Comparison of ENCODE assay signal across 32 cellular contexts in the genomic region with DNA sequence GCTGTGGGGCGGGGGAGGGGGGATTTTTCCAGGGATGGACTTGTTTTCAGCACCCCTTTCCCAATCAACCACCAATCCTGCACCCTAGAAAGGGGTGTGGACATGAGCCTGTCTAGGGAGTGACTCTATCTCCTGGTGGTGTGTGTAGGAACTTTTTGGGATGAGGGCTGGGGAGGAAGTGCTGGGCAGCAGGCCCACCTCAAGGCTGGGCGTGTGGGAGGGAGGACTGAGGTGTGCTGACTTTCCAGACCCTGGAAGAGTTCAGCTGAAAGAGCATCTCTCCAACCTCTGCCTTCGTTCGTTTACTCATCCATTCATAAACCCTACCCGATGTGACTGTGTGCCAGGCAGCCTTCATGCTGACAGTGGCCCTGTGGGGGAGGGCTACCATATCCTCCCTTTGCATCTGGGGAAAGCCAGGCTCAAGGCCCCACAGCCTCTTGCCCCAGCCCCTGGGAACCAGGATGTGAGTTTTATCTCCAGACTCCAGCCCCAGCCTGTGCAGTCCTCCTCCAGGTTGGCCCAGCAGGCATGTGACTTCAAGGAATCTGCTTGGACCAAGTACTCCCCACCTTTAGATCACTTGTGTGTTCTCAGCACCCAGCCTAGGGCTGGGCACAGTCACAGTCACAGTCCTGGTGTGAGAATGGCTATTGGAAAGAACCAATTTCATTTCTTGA. TPM values are rescaled to one million over a fixed set of nuclear protein-coding genes. Genes with fewer than 3 reads are reported as not detected.
DNase-seq lines count a peak whose midpoint lies in the region; ATAC-seq, FAIRE-seq and TF ChIP-seq lines count a peak whose summit lies in the region.
"Had no signal": no experiment of that assay in that cellular context is flagged by ENCODE, and none has a peak within 500 bp of the region (broad histone marks: within the 10 kb centered on the region; RNA-seq: fewer than 3 reads in every experiment).

No MANE protein-coding gene starts in this region.

- peak overlapping the region; percentile 23; the same call in 1 of the 2 replicates for H2BK20ac ChIP-seq in H1 (ENCODE audit: low read length)

- H2BK15ac ChIP-seq in H1 (ENCODE audit: low read length) = peak overlapping the region; percentile 75

- no peak for TF ChIP-seq POLR2A in H1 (IDR thresholded peaks at IDR 0.05; ENCODE audit: control extremely low read depth in 1 of 2, low read depth in 2 of 2, low read length in 2 of 2)

- H2AFZ ChIP-seq in GM23338 (peak overlapping the region; percentile 99), H1 (ENCODE audit: low read length) (no peak overlapping the region), OCI-LY7 (ENCODE audit: low read length) (no peak overlapping the region)
- H2AFZ ChIP-seq: GM23248 had no signal

- POLR2A ChIA-PET in H1 (lab: Charles Lee; ENCODE audit: partially characterized antibody) = interaction anchor here (0.7 to 1.6 kb wide), 5 partner anchors 10 to 102 kb away, joined by 3 to 5 read pairs (median 3); a partner anchor contains a TSS
- POLR2A ChIA-PET in OCI-LY7 (lab: Charles Lee) = no interaction called here

- H3K79me2 ChIP-seq in GM23338 (replicated peaks; ENCODE audit: insufficient read depth) (no peaks in the 10 kb centered on the region), H1 (ENCODE audit: control insufficient read depth in 1 of 2, insufficient read depth in 2 of 2, low read length in 2 of 2) (no peaks in the 10 kb centered on the region), OCI-LY7 (ENCODE audit: insufficient read depth, low read depth, low read length) (no peaks in the 10 kb centered on the region)

- H2BK12ac ChIP-seq in H1 (ENCODE audit: low read depth, low read length) = peak overlapping the region; percentile 72; the same call in 1 of the 2 replicates

- WGBS in H1 (ENCODE audit: extremely low coverage in 1 of 2, insufficient coverage in 1 of 2, insufficient read length in 1 of 2, insufficient replicate concordance in 2 of 2, low coverage in 1 of 2, low lambda C conversion rate in 2 of 2, missing lambda C conversion rate in 1 of 2), 2 experiments = 69% methylated on average over 4 of the region's 5 CpGs; no CpG with 5 or more reads in 1 of the 2 experiments

- peak overlapping the region; percentile 80 for H3K4me3 Mint-ChIP-seq in GM23338
- H3K4me3 Mint-ChIP-seq in activated naive CD8-positive, alpha-beta T cell treated with anti-CD3 and anti-CD28 coated beads for 36 hours = no peak overlapping the region
- H3K4me3 Mint-ChIP-seq: activated naive CD4-positive, alpha-beta T cell treated with anti-CD3 and anti-CD28 coated beads for 36 hours; activated T-cell treated with anti-CD3 and anti-CD28 coated beads, Interleukin-2, amount 50 U/mL, for 24 hours; central memory CD8-positive, alpha-beta T cell; stimulated activated effector memory CD8-positive, alpha-beta T cell treated with anti-CD3 and anti-CD28 coated beads, Interleukin-12 subunit alpha, Interleukin-12 subunit beta, amount 100 ng/mL, for 72 hours had no signal

- H3K9me3 ChIP-seq in H1 (ENCODE audit: insufficient read depth in 2 of 2, low read depth in 1 of 2, low read length in 1 of 2) (no peaks in the 10 kb centered on the region), iPS-20b (ENCODE audit: insufficient read depth, low read depth, low read length) (no peaks in the 10 kb centered on the region), OCI-LY7 (ENCODE audit: low read length) (no peaks in the 10 kb centered on the region)
- H3K9me3 ChIP-seq: gastroesophageal sphincter, testis had no signal

- TF ChIP-seq CTCF in GM23338 (conservative IDR thresholded peaks at IDR 0.05; ENCODE audit: low read depth in 2 of 2) (peak in 1 of 2 experiments; percentile 33; a peak in 2 of 4 replicates), H1 (IDR thresholded peaks at IDR 0.05; ENCODE audit: control extremely low read depth in 1 of 3, insufficient read depth in 1 of 3, low read depth in 1 of 3, low read length in 3 of 3) (peak in 2 of 3 experiments; percentile 17 to 20; a peak in 2 of 4 replicates), OCI-LY7 (conservative IDR thresholded peaks at IDR 0.05; ENCODE audit: low read length) (no peak)

- H3K14ac ChIP-seq in H1 (ENCODE audit: insufficient read length) = no peak overlapping the region

- H3K36me3 ChIP-seq in GM23338 (ENCODE audit: insufficient read depth) (no peaks in the 10 kb centered on the region), H1 (ENCODE audit: control insufficient read depth in 2 of 4, insufficient read depth in 4 of 4, low read length in 3 of 4) (no peaks in the 10 kb centered on the region), iPS-20b (ENCODE audit: insufficient read depth, low read depth, low read length) (no peaks in the 10 kb centered on the region), OCI-LY7 (ENCODE audit: insufficient read depth, low read length) (no peaks in the 10 kb centered on the region)
- H3K36me3 ChIP-seq: gastroesophageal sphincter had no signal

- H3K23ac ChIP-seq in H1 (ENCODE audit: insufficient read length) = no peak overlapping the region

- no peak for TF ChIP-seq EP300 in H1 (IDR thresholded peaks at IDR 0.05; ENCODE audit: borderline replicate concordance in 1 of 2, low read depth in 2 of 2, low read length in 2 of 2)

- H2BK120ac ChIP-seq in H1 (replicated peaks; ENCODE audit: low read depth, low read length) = no peak overlapping the region

- H3K9ac ChIP-seq in H1 (replicated peaks in 1 of 4; ENCODE audit: extremely low read depth in 1 of 4, low read depth in 3 of 4, low read length in 3 of 4) (no peak overlapping the region), iPS-20b (ENCODE audit: low read depth, low read length) (no peak overlapping the region)
- H3K9ac ChIP-seq: GM23248 had no signal

- H3K4me1 Mint-ChIP-seq in GM23338 = peaks cover 25% of the 10 kb centered on the region
- peaks cover 6% of the 10 kb centered on the region for H3K4me1 Mint-ChIP-seq in activated naive CD8-positive, alpha-beta T cell treated with anti-CD3 and anti-CD28 coated beads for 36 hours

- BruUV-seq in OCI-LY7 (replicated peaks; lab: Mats Ljungman, UMichigan) = no TSS peak

- H3K27ac ChIP-seq in GM23338 (ENCODE audit: low read depth) (no peak overlapping the region), H1 (ENCODE audit: low read depth, low read length) (no peak overlapping the region), iPS-20b (ENCODE audit: low read length) (no peak overlapping the region), OCI-LY7 (ENCODE audit: low read depth, low read length, poor library complexity, severe bottlenecking) (no peak overlapping the region)
- H3K27ac ChIP-seq: gastroesophageal sphincter, GM23248, HL-60, skin epidermis, testis had no signal

- CTCF ChIA-PET in H1 (lab: Charles Lee; ENCODE audit: partially characterized antibody) (interaction anchor here (0.6 to 25.0 kb wide), 8 partner anchors 10 to 1715 kb away, joined by 3 to 1068 read pairs (median 4); a partner anchor contains a TSS), OCI-LY7 (lab: Charles Lee; ENCODE audit: unreplicated experiment) (no interaction called here)

- H3F3A ChIP-seq in GM23338 (replicated peaks; ENCODE audit: low read depth) = no peaks in the 10 kb centered on the region

- H3K4me2 ChIP-seq in GM23338 (peak overlapping the region; percentile 94), H1 (ENCODE audit: insufficient read depth in 1 of 2, low read depth in 2 of 2, low read length in 2 of 2) (peak overlapping the region; percentile 75 to 76; a peak in 3 of 4 replicates), OCI-LY7 (ENCODE audit: low read length) (no peak overlapping the region)

- no peaks in the 10 kb centered on the region for H3K79me1 ChIP-seq in H1 (ENCODE audit: low read depth, low read length)

- no peak overlapping the region; the same call in 1 of the 2 replicates for H2BK5ac ChIP-seq in H1 (ENCODE audit: low read depth, low read length)

- peak; percentile 45 for ATAC-seq in GM23338
- ATAC-seq: gastroesophageal sphincter; stimulated activated effector memory CD8-positive, alpha-beta T cell treated with anti-CD3 and anti-CD28 coated beads, Interleukin-12 subunit alpha, Interleukin-12 subunit beta, amount 100 ng/mL, for 72 hours had no signal

- no peaks in the 10 kb centered on the region; the same call in 2 of the 3 replicates for H3K9me3 Mint-ChIP-seq in GM23338
- no peaks in the 10 kb centered on the region for H3K9me3 Mint-ChIP-seq in activated naive CD8-positive, alpha-beta T cell treated with anti-CD3 and anti-CD28 coated beads for 36 hours
- H3K9me3 Mint-ChIP-seq: activated naive CD4-positive, alpha-beta T cell treated with anti-CD3 and anti-CD28 coated beads for 36 hours; activated T-cell treated with anti-CD3 and anti-CD28 coated beads, Interleukin-2, amount 50 U/mL, for 24 hours; central memory CD8-positive, alpha-beta T cell; stimulated activated effector memory CD8-positive, alpha-beta T cell treated with anti-CD3 and anti-CD28 coated beads, Interleukin-12 subunit alpha, Interleukin-12 subunit beta, amount 100 ng/mL, for 72 hours had no signal

- H4K20me1 ChIP-seq in GM23338 (replicated peaks; ENCODE audit: insufficient read depth) (no peaks in the 10 kb centered on the region; the same call in 1 of the 2 replicates), H1 (replicated peaks in 1 of 2; ENCODE audit: control insufficient read depth in 1 of 2, insufficient read depth in 2 of 2, low read length in 2 of 2) (peaks cover 0 to 2% of the 10 kb centered on the region in 2 experiments), OCI-LY7 (ENCODE audit: insufficient read depth, low read length) (no peaks in the 10 kb centered on the region)

- H4K8ac ChIP-seq in H1 (ENCODE audit: extremely low read depth, insufficient read depth, low read length) = no peak overlapping the region

- DNase-seq in GM23338 (ENCODE audit: low spot score) = peak; percentile 56
- peak; percentile 90 for DNase-seq in OCI-M1 (lab: John Stamatoyannopoulos, UW)
- no peak for DNase-seq in H1 (ENCODE audit: low read depth in 1 of 2, low spot score in 2 of 2)
- DNase-seq in middle frontal gyrus (ENCODE audit: extremely low spot score, low spot score) = no peak
- no peak for DNase-seq in OCI-LY7 (ENCODE audit: low spot score)
- DNase-seq in activated naive CD8-positive, alpha-beta T cell treated with anti-CD3 and anti-CD28 coated beads for 36 hours = no peak
- DNase-seq in iPS-NIHi11 (ENCODE audit: low spot score) = no peak
- DNase-seq: ACHN; activated CD4-positive, alpha-beta T cell treated with anti-CD3 and anti-CD28 coated beads for 1 hour; activated CD8-positive, alpha-beta memory T cell treated with anti-CD3 and anti-CD28 coated beads for 24 hours; activated naive CD4-positive, alpha-beta T cell treated with anti-CD3 and anti-CD28 coated beads for 36 hours; activated T-cell treated with anti-CD3 and anti-CD28 coated beads, Interleukin-2, amount 50 U/mL, for 24 hours; C1 segment of cervical spinal cord; GM23248; NCI-H1417; NCI-H2171; NCI-H526; stimulated activated CD4-positive, alpha-beta T cell treated with anti-CD3 and anti-CD28 coated beads, Interleukin-2, amount 100 ng/mL, for 24 hours; T1000; testis had no signal

- intact Hi-C loops in OCI-LY7 (cut with micrococcal nuclease; ENCODE audit: unreplicated experiment) = loop anchor here (5.0 kb wide), 1 partner anchor 67 kb away; no protein-coding TSS in a partner anchor

- H3K4me1 ChIP-seq in GM23338 (ENCODE audit: insufficient read depth) = peaks cover 22% of the 10 kb centered on the region
- H3K4me1 ChIP-seq in H1 (replicated peaks in 1 of 4; ENCODE audit: control insufficient read depth in 3 of 4, insufficient read depth in 4 of 4, low read length in 3 of 4) = peaks cover 0 to 17% (median 10%) of the 10 kb centered on the region in 4 experiments; a peak in 6 of 7 replicates
- H3K4me1 ChIP-seq in iPS-20b (ENCODE audit: insufficient read depth, low read length) = no peaks in the 10 kb centered on the region; the same call in 1 of the 2 replicates
- no peaks in the 10 kb centered on the region for H3K4me1 ChIP-seq in OCI-LY7 (ENCODE audit: insufficient read depth, low read length, poor library complexity, severe bottlenecking)
- H3K4me1 ChIP-seq: testis had no signal

- H3K27ac Mint-ChIP-seq in GM23338 = no peak overlapping the region
- H3K27ac Mint-ChIP-seq in activated naive CD8-positive, alpha-beta T cell treated with anti-CD3 and anti-CD28 coated beads for 36 hours = no peak overlapping the region
- H3K27ac Mint-ChIP-seq: activated naive CD4-positive, alpha-beta T cell treated with anti-CD3 and anti-CD28 coated beads for 36 hours; activated T-cell treated with anti-CD3 and anti-CD28 coated beads, Interleukin-2, amount 50 U/mL, for 24 hours; IgD-negative memory B cell; stimulated activated effector memory CD8-positive, alpha-beta T cell treated with anti-CD3 and anti-CD28 coated beads, Interleukin-12 subunit alpha, Interleukin-12 subunit beta, amount 100 ng/mL, for 72 hours had no signal

- H4K91ac ChIP-seq in H1 (replicated peaks; ENCODE audit: insufficient read length, low read length) = no peak overlapping the region

- no peak overlapping the region for H3K18ac ChIP-seq in H1 (ENCODE audit: extremely low read depth, low read length)

- H3K56ac ChIP-seq in H1 (replicated peaks; ENCODE audit: insufficient read length, low read depth, low read length) = no peak overlapping the region

- H3K4ac ChIP-seq in H1 (replicated peaks; ENCODE audit: insufficient read length, low read depth, low read length) = no peak overlapping the region

- no peak for TF ChIP-seq RAD21 in H1 (IDR thresholded peaks at IDR 0.05 in 1 of 2, conservative IDR thresholded peaks at IDR 0.05 in 1 of 2; ENCODE audit: low read depth in 2 of 2, low read length in 2 of 2)

- H3K27me3 Mint-ChIP-seq in GM23338 (ENCODE audit: insufficient read depth, low read depth, poor library complexity) = peaks cover 70% of the 10 kb centered on the region
- H3K27me3 Mint-ChIP-seq in activated naive CD8-positive, alpha-beta T cell treated with anti-CD3 and anti-CD28 coated beads for 36 hours = peaks cover 49% of the 10 kb centered on the region

- H4K5ac ChIP-seq in H1 (ENCODE audit: insufficient read length, low read depth, low read length) = no peak overlapping the region

- H3K9me2 ChIP-seq in GM23338 (ENCODE audit: insufficient read depth) (no peaks in the 10 kb centered on the region), OCI-LY7 (ENCODE audit: insufficient read depth, low read length) (no peaks in the 10 kb centered on the region)

- H3K36me3 Mint-ChIP-seq in GM23338 (ENCODE audit: low read depth) = no peaks in the 10 kb centered on the region; the same call in 2 of the 3 replicates
- no peaks in the 10 kb centered on the region for H3K36me3 Mint-ChIP-seq in activated naive CD8-positive, alpha-beta T cell treated with anti-CD3 and anti-CD28 coated beads for 36 hours

- H3K4me3 ChIP-seq in GM23338 = peak overlapping the region; percentile 74
- H3K4me3 ChIP-seq in H1 (ENCODE audit: extremely low read depth in 1 of 4, insufficient read depth in 2 of 4, low read depth in 3 of 4, low read length in 4 of 4) = peak overlapping the region in 3 of 4 experiments; percentile 37 to 62 (median 43); a peak in 4 of 8 replicates
- peak overlapping the region; percentile 75 for H3K4me3 ChIP-seq in iPS-20b (ENCODE audit: low read length)
- H3K4me3 ChIP-seq in OCI-LY7 (ENCODE audit: low read depth, low read length, poor library complexity, severe bottlenecking) = no peak overlapping the region
- H3K4me3 ChIP-seq: GM23248, skin epidermis had no signal

- FAIRE-seq in H1 (lab: Jason Lieb, UNC) = no peak
- FAIRE-seq: D721Med, GM19239 had no signal

- peaks cover 12% of the 10 kb centered on the region for H3K23me2 ChIP-seq in H1 (ENCODE audit: low read depth, low read length)

- H2AK5ac ChIP-seq in H1 (ENCODE audit: low read depth, low read length) = 0 out of 2 replicates have a peak overlapping the region, but pooled peaks have one; percentile 30

- H3K27me3 ChIP-seq in GM23338 (ENCODE audit: insufficient read depth) (peaks cover 77% of the 10 kb centered on the region), H1 (replicated peaks in 1 of 4; ENCODE audit: control insufficient read depth in 3 of 4, extremely low read depth in 1 of 4, insufficient read depth in 3 of 4, low read length in 3 of 4) (peaks cover 31 to 70% (median 59%) of the 10 kb centered on the region in 4 experiments), iPS-20b (ENCODE audit: insufficient read depth, low read length) (peaks cover 87% of the 10 kb centered on the region)
- H3K27me3 ChIP-seq: testis had no signal

RNA-seq across cellular contexts. Expression of a gene that starts 6.7 kb away (rescaled TPM):
- total RNA-seq in GM23338 (2014; rRNA removed; shearing (Covaris generic)) = not detected in 2 replicates
- polyA plus RNA-seq in GM23338 (2016; fragmentation: Nextera tagmentation; extraction: Ambion mirVana) = not detected in 2 replicates
- total RNA-seq in H1 (2021; fragmentation: NEBNext Ultra II Directional; extraction: Animal tissue kit (Norgen Biotek cat#: 25700)) = not detected in 2 replicates
- polyA plus RNA-seq in H1 (2011; rRNA removed) = not detected in 2 replicates
- polyA plus RNA-seq in H1 (2011; cell fraction: cytosol; rRNA removed) = not detected
- not detected for polyA plus RNA-seq in H1 (2011; cell fraction: nucleus; rRNA removed)
- polyA plus RNA-seq in H1 (2012, experiment 1 of 2) = not detected in 4 replicates
- polyA plus RNA-seq in H1 (2012, experiment 2 of 2) = not detected
- polyA plus RNA-seq in H1 (2013, experiment 1 of 2) = not detected
- not detected for polyA plus RNA-seq in H1 (2013, experiment 2 of 2)
- polyA minus RNA-seq in H1 (2011; rRNA and poly(A)+ RNA removed) = not detected in 2 replicates
- not detected for polyA minus RNA-seq in H1 (2011; cell fraction: cytosol; rRNA and poly(A)+ RNA removed)
- polyA minus RNA-seq in H1 (2011; cell fraction: nucleus; rRNA and poly(A)+ RNA removed) = not detected
- total RNA-seq in OCI-LY7 (2014; rRNA removed; shearing (Covaris generic)) = not detected in 2 replicates
- not detected in 2 replicates for total RNA-seq in OCI-LY7 (2022)
- total RNA-seq in activated naive CD8-positive, alpha-beta T cell treated with anti-CD3 and anti-CD28 coated beads for 36 hours = not detected
- total RNA-seq: activated naive CD4-positive, alpha-beta T cell treated with anti-CD3 and anti-CD28 coated beads for 36 hours; gastroesophageal sphincter; GM23248; liver; MCF 10A; mucosa of gallbladder had no signal
- polyA plus RNA-seq: GM23248, IgD-negative memory B cell, liver had no signal

RNA-seq across cellular contexts. Expression of a gene that starts 55.1 kb away (rescaled TPM):
- total RNA-seq in GM23338 (2014; rRNA removed; shearing (Covaris generic)) = not detected in 2 replicates
- polyA plus RNA-seq in GM23338 (2016; fragmentation: Nextera tagmentation; extraction: Ambion mirVana) (0.11 TPM in 1 of 2 replicates, not detected in the other), H1 (2011; rRNA removed) (0.23 and 0.36 TPM in 2 replicates)
- total RNA-seq in H1 (2021; fragmentation: NEBNext Ultra II Directional; extraction: Animal tissue kit (Norgen Biotek cat#: 25700)) = 0.30 TPM in 1 of 2 replicates, not detected in the other
- 0.26 TPM for polyA plus RNA-seq in H1 (2011; cell fraction: cytosol; rRNA removed)
- 0.53 TPM for polyA plus RNA-seq in H1 (2011; cell fraction: nucleus; rRNA removed)
- polyA plus RNA-seq in H1 (2012, experiment 1 of 2) = 0.24 to 0.30 TPM (median 0.27 TPM) in 4 replicates
- 0.12 TPM for polyA plus RNA-seq in H1 (2012, experiment 2 of 2)
- polyA plus RNA-seq in H1 (2013, experiment 1 of 2) = 0.06 TPM
- 0.09 TPM for polyA plus RNA-seq in H1 (2013, experiment 2 of 2)
- polyA minus RNA-seq in H1 (2011; rRNA and poly(A)+ RNA removed) = 0.07 and 0.41 TPM in 2 replicates
- 0.51 TPM for polyA minus RNA-seq in H1 (2011; cell fraction: cytosol; rRNA and poly(A)+ RNA removed)
- 0.20 TPM for polyA minus RNA-seq in H1 (2011; cell fraction: nucleus; rRNA and poly(A)+ RNA removed)
- total RNA-seq in OCI-LY7 (2014; rRNA removed; shearing (Covaris generic)) = not detected in 2 replicates
- not detected in 2 replicates for total RNA-seq in OCI-LY7 (2022)
- not detected for total RNA-seq in activated naive CD8-positive, alpha-beta T cell treated with anti-CD3 and anti-CD28 coated beads for 36 hours
- total RNA-seq: activated naive CD4-positive, alpha-beta T cell treated with anti-CD3 and anti-CD28 coated beads for 36 hours; gastroesophageal sphincter; GM23248; liver; MCF 10A; mucosa of gallbladder had no signal
- polyA plus RNA-seq: GM23248, IgD-negative memory B cell, liver had no signal

RNA-seq across cellular contexts. Expression of a gene that starts 59.4 kb away (rescaled TPM):
- 9.7 and 11.8 TPM in 2 replicates for total RNA-seq in GM23338 (2014; rRNA removed; shearing (Covaris generic))
- polyA plus RNA-seq in GM23338 (2016; fragmentation: Nextera tagmentation; extraction: Ambion mirVana) (15.3 and 20.5 TPM in 2 replicates), H1 (2011; rRNA removed) (13.9 and 16.3 TPM in 2 replicates)
- 21.5 and 23.9 TPM in 2 replicates for total RNA-seq in H1 (2021; fragmentation: NEBNext Ultra II Directional; extraction: Animal tissue kit (Norgen Biotek cat#: 25700))
- polyA plus RNA-seq in H1 (2011; cell fraction: cytosol; rRNA removed) = 19.1 TPM
- polyA plus RNA-seq in H1 (2011; cell fraction: nucleus; rRNA removed) = 30.3 TPM
- polyA plus RNA-seq in H1 (2012, experiment 1 of 2) = 17.2 to 24.1 TPM (median 18.9 TPM) in 4 replicates
- 15.5 TPM for polyA plus RNA-seq in H1 (2012, experiment 2 of 2)
- 22.1 TPM for polyA plus RNA-seq in H1 (2013, experiment 1 of 2)
- 21.1 TPM for polyA plus RNA-seq in H1 (2013, experiment 2 of 2)
- 13.5 and 13.6 TPM in 2 replicates for polyA minus RNA-seq in H1 (2011; rRNA and poly(A)+ RNA removed)
- 13.2 TPM for polyA minus RNA-seq in H1 (2011; cell fraction: cytosol; rRNA and poly(A)+ RNA removed)
- 15.8 TPM for polyA minus RNA-seq in H1 (2011; cell fraction: nucleus; rRNA and poly(A)+ RNA removed)
- total RNA-seq in OCI-LY7 (2014; rRNA removed; shearing (Covaris generic)) = 11.5 and 18.8 TPM in 2 replicates
- total RNA-seq in OCI-LY7 (2022) = 22.1 and 24.0 TPM in 2 replicates
- 10 to 100 TPM; 23.0 to 23.4 TPM for total RNA-seq in activated naive CD8-positive, alpha-beta T cell treated with anti-CD3 and anti-CD28 coated beads for 36 hours

Comparison
In these comparisons a context has a peak if more than half of its experiments do, and no peak if none do; other contexts are left out.
1. DNase-seq: peak in GM23338 (single experiment) and OCI-M1 (single experiment); none in H1 (0 of 2), middle frontal gyrus (single experiment), OCI-LY7 (single experiment), activated naive CD8-positive, alpha-beta T cell treated with anti-CD3 and anti-CD28 coated beads for 36 hours (single experiment) and iPS-NIHi11 (single experiment).